ENCODE assay signal across 8 cellular contexts in the genomic region with DNA sequence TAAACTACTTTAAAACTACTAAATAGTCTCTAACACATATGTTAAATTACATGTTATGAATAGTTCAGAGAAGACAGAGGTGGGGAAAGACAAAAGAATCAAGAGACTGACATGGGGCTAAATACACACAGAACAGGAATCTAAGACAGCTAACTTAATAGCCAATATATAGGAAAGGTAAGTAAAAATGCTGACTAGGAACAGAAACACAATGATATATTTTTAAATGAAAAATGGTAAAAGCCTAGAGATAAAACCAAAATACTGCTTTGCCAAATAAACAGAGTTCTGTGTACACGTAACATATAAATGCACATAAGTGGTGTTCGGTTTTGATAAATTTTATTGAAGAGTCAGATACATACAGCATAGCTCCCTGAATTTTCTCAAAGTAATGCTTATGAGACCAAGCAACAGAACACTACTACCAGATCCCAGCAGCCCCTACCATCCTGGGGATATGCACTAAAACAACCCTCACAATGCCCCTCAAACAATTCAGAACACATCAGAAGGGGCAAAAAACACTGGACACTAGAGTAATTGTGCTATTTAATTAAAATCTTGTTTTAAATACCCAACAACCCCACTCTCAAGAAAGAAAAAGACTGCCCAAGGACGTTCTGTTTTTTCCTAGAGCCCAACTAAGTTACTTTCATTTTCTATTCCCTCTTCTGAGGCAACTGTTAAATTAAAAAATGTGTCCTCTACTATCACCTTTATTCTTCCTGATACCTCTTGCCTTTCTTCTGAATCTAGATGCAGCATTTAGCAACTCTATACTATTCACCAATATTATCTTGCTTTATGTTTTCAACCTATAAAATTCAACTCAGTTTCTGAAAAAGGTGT.
DNase-seq lines count a peak whose midpoint lies in the region; ATAC-seq, FAIRE-seq and TF ChIP-seq lines count a peak whose summit lies in the region.

No MANE protein-coding gene starts in this region.

- peaks cover 2% of the 10 kb centered on the region for H3K9me3 Mint-ChIP-seq in activated B cell treated with CpG ODN at 0.5 μM for 24 hours
- no peaks in the 10 kb centered on the region for H3K9me3 Mint-ChIP-seq in stimulated activated naive CD8-positive, alpha-beta T cell treated with anti-CD3 and anti-CD28 coated beads, Interleukin-15, amount 100 ng/mL, for 72 hours

- no peaks in the 10 kb centered on the region for H3K27me3 Mint-ChIP-seq in activated B cell treated with CpG ODN at 0.5 μM for 24 hours
- H3K27me3 Mint-ChIP-seq in stimulated activated naive CD8-positive, alpha-beta T cell treated with anti-CD3 and anti-CD28 coated beads, Interleukin-15, amount 100 ng/mL, for 72 hours, result no peaks in the 10 kb centered on the region

- peak overlapping the region; percentile 74 for H3K4me3 Mint-ChIP-seq in activated B cell treated with CpG ODN at 0.5 μM for 24 hours
- H3K4me3 Mint-ChIP-seq in stimulated activated naive CD8-positive, alpha-beta T cell treated with anti-CD3 and anti-CD28 coated beads, Interleukin-15, amount 100 ng/mL, for 72 hours, result peak overlapping the region; percentile 77 to 82

- H3K4me1 Mint-ChIP-seq in activated B cell treated with CpG ODN at 0.5 μM for 24 hours, result peaks cover 29% of the 10 kb centered on the region
- H3K4me1 Mint-ChIP-seq in stimulated activated naive CD8-positive, alpha-beta T cell treated with anti-CD3 and anti-CD28 coated beads, Interleukin-15, amount 100 ng/mL, for 72 hours, result peaks cover 36% of the 10 kb centered on the region

- intact Hi-C loops in activated B cell treated with CpG ODN at 0.5 μM for 24 hours (cut with micrococcal nuclease), result no loop called here
- intact Hi-C loops in left ventricle myocardium superior (cut with micrococcal nuclease), result no loop called here

- POLR2A ChIA-PET in activated B cell treated with CpG ODN at 0.5 μM for 24 hours (lab: Charles Lee), result interaction anchor here (0.8 to 1.2 kb wide), 3 partner anchors 96 to 304 kb away, joined by 3 to 4 read pairs (median 3); partner anchors contain the start of gene ADAM10

- peak; percentile 11 for FAIRE-seq in H54 (lab: Jason Lieb, UNC)

- DNase-seq in H54 (ENCODE audit: insufficient read length, low spot score) (no peak), activated B cell treated with CpG ODN at 0.5 μM for 24 hours (no peak), left ventricle myocardium superior (no peak), HuH-7 (ENCODE audit: low spot score) (no peak)
- DNase-seq in stimulated activated naive CD8-positive, alpha-beta T cell treated with anti-CD3 and anti-CD28 coated beads, Interleukin-15, amount 100 ng/mL, for 72 hours, result no peak
- no peak for DNase-seq in activated CD4-positive, alpha-beta T cell treated with anti-CD3 and anti-CD28 coated beads for 48 hours

- no peak for TF ChIP-seq POLR2A in H54 (IDR thresholded peaks at IDR 0.05; ENCODE audit: low read depth, low read length)

- CTCF ChIA-PET in activated B cell treated with CpG ODN at 0.5 μM for 24 hours (lab: Charles Lee), result no interaction called here

- H3K36me3 Mint-ChIP-seq in activated B cell treated with CpG ODN at 0.5 μM for 24 hours (ENCODE audit: low read depth), result peaks cover 51% of the 10 kb centered on the region

- no peak for TF ChIP-seq CTCF in activated B cell treated with CpG ODN at 0.5 μM for 24 hours (IDR thresholded peaks at IDR 0.05)

- peak overlapping the region; percentile 81 for H3K27ac Mint-ChIP-seq in activated B cell treated with CpG ODN at 0.5 μM for 24 hours
- peak overlapping the region; percentile 96 to 99 for H3K27ac Mint-ChIP-seq in stimulated activated naive CD8-positive, alpha-beta T cell treated with anti-CD3 and anti-CD28 coated beads, Interleukin-15, amount 100 ng/mL, for 72 hours

- ATAC-seq in activated B cell treated with CpG ODN at 0.5 μM for 24 hours (ENCODE audit: low read depth) (no peak), left ventricle myocardium superior (peak; percentile 68), GM19455 (IDR thresholded peaks at IDR 0.05; ENCODE audit: unreplicated experiment) (no peak), HG02884 (IDR thresholded peaks at IDR 0.05; ENCODE audit: unreplicated experiment) (no peak)
- peak; percentile 50 for ATAC-seq in stimulated activated naive CD8-positive, alpha-beta T cell treated with anti-CD3 and anti-CD28 coated beads, Interleukin-15, amount 100 ng/mL, for 72 hours

Comparison
In these comparisons a context has a peak if more than half of its experiments do, and no peak if none do; other contexts are left out.
1. ATAC-seq: peak in left ventricle myocardium superior (single experiment) and stimulated activated naive CD8-positive, alpha-beta T cell treated with anti-CD3 and anti-CD28 coated beads, Interleukin-15, amount 100 ng/mL, for 72 hours (single experiment); none in activated B cell treated with CpG ODN at 0.5 μM for 24 hours (single experiment), GM19455 (single experiment) and HG02884 (single experiment).